In genomic region chr17:7716901-7717755, GRCh38 we compare ENCODE assay signal across 1 cellular context.
TF ChIP-seq lines count a peak whose summit lies in the region.

Gene DNAH2 (plus strand): TSS chr17:7717744. CDS start chr17:7719735, 1,991 bp downstream.

TF ChIP-seq in HEK293, 187 proteins besides CTCF, POLR2A, EP300 and RAD21 (continued from another document and continues in another):
- TF ChIP-seq TSHZ1 (tag by site-specific recombination; IDR thresholded peaks at IDR 0.05; ENCODE audit: borderline replicate concordance) (peak; percentile 78), ZNF184 (tag by site-specific recombination; IDR thresholded peaks at IDR 0.05) (peak; percentile 88), ZSCAN16 (tag by site-specific recombination; IDR thresholded peaks at IDR 0.05) (no peak), ZNF239 (tag by site-specific recombination; IDR thresholded peaks at IDR 0.05) (0 out of 2 replicates have a peak, but pooled peaks have one; percentile 19), ZNF157 (tag by site-specific recombination; IDR thresholded peaks at IDR 0.05) (no peak), ZNF692 (tag by site-specific recombination; IDR thresholded peaks at IDR 0.05) (peak; percentile 97), ZNF521 (tag by site-specific recombination; IDR thresholded peaks at IDR 0.05) (no peak), SETDB1 (IDR thresholded peaks at IDR 0.05; ENCODE audit: insufficient read length, low read length) (no peak), ZNF114 (tag by site-specific recombination; IDR thresholded peaks at IDR 0.05) (no peak), ZNF580 (tag by site-specific recombination; IDR thresholded peaks at IDR 0.05) (peak; percentile 78), PRDM10 (tag by site-specific recombination; IDR thresholded peaks at IDR 0.05) (peak; percentile 83), ZNF416 (tag by site-specific recombination; IDR thresholded peaks at IDR 0.05) (no peak), ZNF654 (tag by site-specific recombination; IDR thresholded peaks at IDR 0.05; ENCODE audit: low read depth) (peak; percentile 52), ZBTB20 (tag by site-specific recombination; IDR thresholded peaks at IDR 0.05) (peak; percentile 66; the same call in 1 of the 2 replicates), RBAK (tag by site-specific recombination; IDR thresholded peaks at IDR 0.05) (no peak), ZNF311 (tag by site-specific recombination; IDR thresholded peaks at IDR 0.05; ENCODE audit: borderline replicate concordance) (no peak), SP2 (tag by site-specific recombination; IDR thresholded peaks at IDR 0.05) (peak; percentile 85), ZNF140 (tag by site-specific recombination; IDR thresholded peaks at IDR 0.05) (no peak), WT1 (tag by site-specific recombination; IDR thresholded peaks at IDR 0.05) (peak; percentile 62), ZSCAN30 (tag by site-specific recombination; IDR thresholded peaks at IDR 0.05) (peak; percentile 93), REPIN1 (tag by site-specific recombination; IDR thresholded peaks at IDR 0.05; ENCODE audit: low read depth) (peak; percentile 78; the same call in 1 of the 2 replicates), ZNF626 (tag by site-specific recombination; IDR thresholded peaks at IDR 0.05) (no peak), KLF9 (tag by site-specific recombination; IDR thresholded peaks at IDR 0.05; ENCODE audit: low read depth) (peak; percentile 90), ZNF391 (tag by site-specific recombination; IDR thresholded peaks at IDR 0.05; ENCODE audit: borderline replicate concordance, low read depth) (peak; percentile 91; the same call in 1 of the 2 replicates), ZNF529 (tag by site-specific recombination; IDR thresholded peaks at IDR 0.05; ENCODE audit: insufficient replicate concordance) (no peak), ZBTB21 (tag by site-specific recombination; IDR thresholded peaks at IDR 0.05) (peak; percentile 80), ZNF544 (tag by site-specific recombination; IDR thresholded peaks at IDR 0.05) (no peak), BCL11A (tag by site-specific recombination; IDR thresholded peaks at IDR 0.05; ENCODE audit: low read depth) (peak; percentile 85), ZNF571 (tag by site-specific recombination; IDR thresholded peaks at IDR 0.05) (no peak), KLF7 (tag by site-specific recombination; IDR thresholded peaks at IDR 0.05; ENCODE audit: borderline replicate concordance) (peak; percentile 99), ZFP37 (tag by site-specific recombination; IDR thresholded peaks at IDR 0.05) (peak; percentile 97), ZNF660 (tag by site-specific recombination; IDR thresholded peaks at IDR 0.05) (peak; percentile 97; the same call in 1 of the 2 replicates), ZNF658 (tag by site-specific recombination; IDR thresholded peaks at IDR 0.05) (no peak), ZNF600 (tag by site-specific recombination; IDR thresholded peaks at IDR 0.05) (peak; percentile 43; the same call in 1 of the 2 replicates), ZSCAN23 (tag by site-specific recombination; IDR thresholded peaks at IDR 0.05) (peak; percentile 91), PRDM6 (tag by site-specific recombination; IDR thresholded peaks at IDR 0.05) (no peak), ZNF76 (tag by site-specific recombination; IDR thresholded peaks at IDR 0.05; ENCODE audit: borderline replicate concordance, low read depth) (peak; percentile 88), ZBTB1 (tag by site-specific recombination; IDR thresholded peaks at IDR 0.05) (peak; percentile 28; the same call in 1 of the 2 replicates), ZBTB26 (tag by site-specific recombination; optimal IDR thresholded peaks at IDR 0.05) (peak; percentile 63), MEIS1 (CRISPR knock-in tag; IDR thresholded peaks at IDR 0.05; ENCODE audit: borderline replicate concordance) (no peak), ZNF513 (tag by site-specific recombination; IDR thresholded peaks at IDR 0.05) (0 out of 2 replicates have a peak, but pooled peaks have one; percentile 45), ZNF510 (tag by site-specific recombination; IDR thresholded peaks at IDR 0.05; ENCODE audit: insufficient replicate concordance) (no peak), ZNF621 (tag by site-specific recombination; IDR thresholded peaks at IDR 0.05) (no peak), ZNF664 (tag by site-specific recombination; IDR thresholded peaks at IDR 0.05) (no peak), ZNF785 (tag by site-specific recombination; IDR thresholded peaks at IDR 0.05) (peak; percentile 88; the same call in 1 of the 2 replicates), BCL6B (tag by site-specific recombination; IDR thresholded peaks at IDR 0.05) (no peak), PRDM1 (tag by site-specific recombination; IDR thresholded peaks at IDR 0.05) (no peak), ZNF221 (tag by site-specific recombination; IDR thresholded peaks at IDR 0.05; ENCODE audit: borderline replicate concordance) (no peak), ZNF596 (tag by site-specific recombination; IDR thresholded peaks at IDR 0.05) (no peak), ZNF121 (tag by site-specific recombination; IDR thresholded peaks at IDR 0.05) (peak; percentile 59; the same call in 1 of the 2 replicates), ZNF302 (tag by site-specific recombination; IDR thresholded peaks at IDR 0.05; ENCODE audit: low read depth) (no peak), ZNF350 (tag by site-specific recombination; IDR thresholded peaks at IDR 0.05) (no peak), GLI4 (tag by site-specific recombination; IDR thresholded peaks at IDR 0.05) (peak; percentile 90), KLF17 (tag by site-specific recombination; IDR thresholded peaks at IDR 0.05) (peak; percentile 97)
